27 cellular contexts compared by ENCODE assay signal in genomic region chr12:323507-323906, GRCh38.
"Had no signal": no experiment of that assay in that cellular context is flagged by ENCODE, and none has a peak within 500 bp of the region (broad histone marks: within the 10 kb centered on the region; RNA-seq: fewer than 3 reads in every experiment).

No MANE protein-coding gene starts in this region.

- H3K4me3 Mint-ChIP-seq: naive thymus-derived CD8-positive, alpha-beta T cell; neural crest cell; stimulated activated memory B cell treated with anti-CD40 and anti-IgM and Interleukin-4, amounts not matched to agents 10 μg/mL and 1 μg/mL and 100 μg/mL, for 72 hours; type B pancreatic cell had no signal

- H3K4me1 ChIP-seq: esophagus squamous epithelium, gastrocnemius medialis, parathyroid adenoma, testis, tibial artery had no signal

- H3K9ac ChIP-seq: parathyroid adenoma had no signal

- H3K9me3 ChIP-seq: esophagus squamous epithelium, gastrocnemius medialis, neutrophil, testis, tibial artery had no signal

- H3K27me3 ChIP-seq: esophagus squamous epithelium, gastrocnemius medialis, neutrophil, testis, tibial artery had no signal

- H3K27ac ChIP-seq: coronary artery, esophagus squamous epithelium, gastrocnemius medialis, neutrophil, parathyroid adenoma, testis, tibial artery had no signal

- H3K9me3 Mint-ChIP-seq: naive thymus-derived CD8-positive, alpha-beta T cell; neural crest cell; stimulated activated memory B cell treated with anti-CD40 and anti-IgM and Interleukin-4, amounts not matched to agents 10 μg/mL and 1 μg/mL and 100 μg/mL, for 72 hours; type B pancreatic cell had no signal

- H3K4me2 ChIP-seq: smooth muscle cell had no signal

- H3K4me1 Mint-ChIP-seq: neural crest cell had no signal

- H2AFZ ChIP-seq: parathyroid adenoma had no signal

- DNase-seq: dermis blood vessel endothelial cell; effector memory CD4-positive, alpha-beta T cell; erythroblast; esophagus squamous epithelium; gastrocnemius medialis; head of caudate nucleus; kidney; mesendoderm; midbrain; naive thymus-derived CD8-positive, alpha-beta T cell; stimulated activated CD4-positive, alpha-beta T cell treated with anti-CD3 and anti-CD28 coated beads, Interleukin-12 subunit alpha, Interleukin-12 subunit beta, amount 100 ng/mL, for 4 hours; stimulated activated CD4-positive, alpha-beta T cell treated with anti-CD3 and anti-CD28 coated beads, Interleukin-2, amount 100 ng/mL, for 24 hours; stimulated activated CD4-positive, alpha-beta T cell treated with anti-CD3 and anti-CD28 coated beads, Interleukin-4, amount 100 ng/mL, for 24 hours; stimulated activated naive CD8-positive, alpha-beta T cell treated with anti-CD3 and anti-CD28 coated beads, Interleukin-15, Interleukin-2, amounts not matched to agents 100 U/mL and 50 U/mL, for 24 hours; substantia nigra; testis; tibial artery had no signal

- H3K27ac Mint-ChIP-seq: progenitor cell of endocrine pancreas; stimulated activated memory B cell treated with anti-CD40 and anti-IgM and Interleukin-4, amounts not matched to agents 10 μg/mL and 1 μg/mL and 100 μg/mL, for 72 hours; type B pancreatic cell had no signal

- H3K4me3 ChIP-seq: coronary artery, esophagus squamous epithelium, gastrocnemius medialis, smooth muscle cell, testis, tibial artery had no signal

- H3K27me3 Mint-ChIP-seq: naive thymus-derived CD8-positive, alpha-beta T cell; progenitor cell of endocrine pancreas; stimulated activated memory B cell treated with anti-CD40 and anti-IgM and Interleukin-4, amounts not matched to agents 10 μg/mL and 1 μg/mL and 100 μg/mL, for 72 hours; type B pancreatic cell had no signal

- ATAC-seq: gastrocnemius medialis; left lobe of liver; naive thymus-derived CD8-positive, alpha-beta T cell; sciatic nerve; stimulated activated memory B cell treated with anti-CD40 and anti-IgM and Interleukin-4, amounts not matched to agents 10 μg/mL and 1 μg/mL and 100 μg/mL, for 72 hours; stimulated activated naive CD8-positive, alpha-beta T cell treated with anti-CD3 and anti-CD28 coated beads, Interleukin-15, Interleukin-2, amounts not matched to agents 100 U/mL and 50 U/mL, for 24 hours had no signal
